Comparison of ENCODE assay signal across 10 cellular contexts in genomic region chr4:24763631-24764302, GRCh38. TPM values are rescaled to one million over a fixed set of nuclear protein-coding genes. Genes with fewer than 3 reads are reported as not detected.
DNase-seq lines count a peak whose midpoint lies in the region; ATAC-seq, FAIRE-seq and TF ChIP-seq lines count a peak whose summit lies in the region.
"Had no signal": no experiment of that assay in that cellular context is flagged by ENCODE, and none has a peak within 500 bp of the region (broad histone marks: within the 10 kb centered on the region; RNA-seq: fewer than 3 reads in every experiment).

No MANE protein-coding gene starts in this region.

- 20% methylated on average over 5 of the region's 5 CpGs for WGBS in prostate gland

- no peak for ATAC-seq in GM21515 (IDR thresholded peaks at IDR 0.05; ENCODE audit: unreplicated experiment)

- no peak for DNase-seq in GM12892 (ENCODE audit: insufficient read length)
- peak; percentile 43 for DNase-seq in NCI-H446 treated with DMSO at 0.1 percent for 48 hours (lab: John Stamatoyannopoulos, UW)
- DNase-seq in epithelial cell of esophagus (ENCODE audit: low read depth): peak; percentile 98
- peak; percentile 68 for DNase-seq in prostate gland (ENCODE audit: low spot score)
- DNase-seq in hippocampal formation (lab: John Stamatoyannopoulos, UW): no peak
- no peak for DNase-seq in vagina (ENCODE audit: extremely low spot score in 2 of 2)
- DNase-seq in dermis blood vessel endothelial cell: no peak
- DNase-seq: cerebellar nuclear complex had no signal

- intact Hi-C loops in prostate gland (cut with DNase I) (no loop called here), vagina (cut with DNase I) (no loop called here)

- TF ChIP-seq POLR2A in GM12892 (IDR thresholded peaks at IDR 0.05; ENCODE audit: low read depth, low read length) (no peak), prostate gland (IDR thresholded peaks at IDR 0.05) (no peak), vagina (IDR thresholded peaks at IDR 0.05) (no peak)

- TF ChIP-seq CTCF in epithelial cell of esophagus (IDR thresholded peaks at IDR 0.05; ENCODE audit: insufficient read depth, low read depth, low read length, missing control alignments) (no peak), prostate gland (IDR thresholded peaks at IDR 0.05) (no peak), vagina (IDR thresholded peaks at IDR 0.05) (no peak)

- H3K4me1 ChIP-seq in prostate gland (replicated peaks) (no peaks in the 10 kb centered on the region), vagina (peaks cover 6% of the 10 kb centered on the region)
- H3K4me1 ChIP-seq: tibial nerve had no signal

- H3K9me3 ChIP-seq in prostate gland (no peaks in the 10 kb centered on the region), vagina (no peaks in the 10 kb centered on the region)
- H3K9me3 ChIP-seq: tibial nerve had no signal

- H3K27ac ChIP-seq in prostate gland: peak overlapping the region in 1 of 2 donors; percentile 15
- no peak overlapping the region for H3K27ac ChIP-seq in vagina
- H3K27ac ChIP-seq: tibial nerve had no signal

- FAIRE-seq in GM12892 (lab: Jason Lieb, UNC): peak; percentile 14

- H3K36me3 ChIP-seq in prostate gland (no peaks in the 10 kb centered on the region), vagina (no peaks in the 10 kb centered on the region)
- H3K36me3 ChIP-seq: tibial nerve had no signal

- H3K4me3 ChIP-seq in epithelial cell of esophagus (ENCODE audit: low read length) (peak overlapping the region; percentile 6), prostate gland (no peak overlapping the region), vagina (no peak overlapping the region)
- H3K4me3 ChIP-seq: tibial nerve had no signal

- H3K27me3 ChIP-seq in prostate gland (replicated peaks; ENCODE audit: insufficient read depth) (no peaks in the 10 kb centered on the region), vagina (no peaks in the 10 kb centered on the region)
- H3K27me3 ChIP-seq: tibial nerve had no signal

RNA-seq across cellular contexts. Expression of gene SOD3, which starts 31.6 kb away (rescaled TPM):
- polyA plus RNA-seq in GM12892 (2012; ENCODE audit: missing spikeins): not detected
- total RNA-seq in prostate gland: 100 to 1,000 TPM; 227 to 300 TPM
- total RNA-seq in vagina: 280 TPM
- total RNA-seq in dermis blood vessel endothelial cell: 0.28 TPM in 1 of 2 replicates, not detected in the other

Comparison
In these comparisons a context has a peak if more than half of its experiments do, and no peak if none do; other contexts are left out.
1. DNase-seq: peak in NCI-H446 treated with DMSO at 0.1 percent for 48 hours (single experiment), epithelial cell of esophagus (single experiment) and prostate gland (single experiment); none in GM12892 (single experiment), hippocampal formation (0 of 2), vagina (0 of 2) and dermis blood vessel endothelial cell (single experiment).
2. RNA of gene SOD3, which starts 31.6 kb away (total RNA-seq): 227 to 300 TPM in prostate gland and 280 TPM in vagina (single experiment); 0.28 TPM in dermis blood vessel endothelial cell; every median in the first group is over 100 times any median in the second.